ENCODE assay signal across 8 cellular contexts in the genomic region with DNA sequence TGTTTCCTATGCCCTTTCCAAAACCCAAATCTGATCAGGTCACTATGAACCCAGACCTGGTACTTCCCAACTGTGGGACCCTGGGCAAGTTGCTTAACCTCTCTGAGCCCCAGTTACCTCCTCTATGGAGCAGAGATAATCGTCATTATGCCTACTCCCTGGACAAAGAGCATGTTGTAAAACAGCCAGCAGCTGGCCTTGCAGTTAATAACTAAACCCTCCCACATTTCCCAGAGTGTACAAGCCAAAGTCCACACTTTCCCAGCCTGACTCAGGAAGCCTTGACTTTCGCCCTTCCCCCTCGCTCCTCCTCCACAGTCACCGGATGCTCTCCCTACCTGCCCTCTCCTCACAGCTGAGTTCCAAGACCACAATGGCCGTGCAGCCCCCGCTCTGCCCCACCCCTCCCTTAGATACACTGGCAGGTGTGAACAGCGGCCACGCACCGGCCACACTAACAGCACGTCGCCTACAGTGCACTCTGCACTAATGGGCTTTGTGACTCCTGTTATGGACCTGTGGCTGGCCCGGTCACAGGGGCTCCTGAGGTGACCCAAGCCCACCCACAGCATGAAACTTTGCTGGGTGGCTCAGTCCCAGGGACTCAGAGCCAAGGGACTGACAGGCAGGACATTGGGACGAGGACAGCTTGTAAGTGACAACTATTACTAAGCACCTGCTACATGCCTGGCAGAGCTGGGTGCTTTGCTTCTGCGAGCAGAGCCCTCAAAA. TPM values are rescaled to one million over a fixed set of nuclear protein-coding genes. Genes with fewer than 3 reads are reported as not detected.
A peak's percentile ranks its signal among the peaks of the same experiment; 100 is the strongest.
DNase-seq lines count a peak whose midpoint lies in the region; ATAC-seq and TF ChIP-seq lines count a peak whose summit lies in the region.

No MANE protein-coding gene starts in this region.

- CTCF ChIA-PET in PC-3 (lab: Charles Lee), result no interaction called here

- H2BK12ac ChIP-seq in trophoblast cell (ENCODE audit: low read length), result peak overlapping the region; percentile 16

- H4K20me1 ChIP-seq in PC-3 (ENCODE audit: low read length), result no peaks in the 10 kb centered on the region

- peak; percentile 90 for DNase-seq in EH (ENCODE audit: low read depth)
- DNase-seq in PC-3, result peak; percentile 90
- DNase-seq in fibroblast of pulmonary artery (ENCODE audit: low read depth), result peak; percentile 94
- DNase-seq in trophoblast cell, result no peak
- no peak for DNase-seq in T-helper 2 cell treated with Interferon-gamma antibody and Interleukin-4, amounts not matched to agents 5 μg/mL and 100 μg/mL, for 36 hours (ENCODE audit: low spot score)
- no peak for DNase-seq in hippocampal formation (lab: John Stamatoyannopoulos, UW)

- no peak overlapping the region for H2BK120ac ChIP-seq in trophoblast cell (ENCODE audit: insufficient read depth, low read length, poor library complexity)

- intact Hi-C loops in PC-3 (cut with micrococcal nuclease), result no loop called here

- H3K23ac ChIP-seq in trophoblast cell (ENCODE audit: low read length), result no peak overlapping the region

- ATAC-seq in PC-3 (peak; percentile 81), HG02884 (IDR thresholded peaks at IDR 0.05; ENCODE audit: unreplicated experiment) (no peak), HG03159 (IDR thresholded peaks at IDR 0.05; ENCODE audit: unreplicated experiment) (no peak)

- H3K4me3 ChIP-seq in PC-3 (ENCODE audit: low read length) (peak overlapping the region; percentile 9; the same call in 1 of the 2 replicates), fibroblast of pulmonary artery (replicated peaks; ENCODE audit: low read depth, low read length) (no peak overlapping the region), trophoblast cell (ENCODE audit: low read depth, low read length) (no peak overlapping the region)

- no peak overlapping the region for H3K4ac ChIP-seq in trophoblast cell (ENCODE audit: low read depth, low read length)

- peaks cover 8% of the 10 kb centered on the region for H3K4me1 Mint-ChIP-seq in T-helper 2 cell treated with Interferon-gamma antibody and Interleukin-4, amounts not matched to agents 5 μg/mL and 100 μg/mL, for 36 hours (ENCODE audit: low read depth)

- H3K4me3 Mint-ChIP-seq in T-helper 2 cell treated with Interferon-gamma antibody and Interleukin-4, amounts not matched to agents 5 μg/mL and 100 μg/mL, for 36 hours, result no peak overlapping the region

- H3K79me1 ChIP-seq in trophoblast cell (ENCODE audit: low read length), result peaks cover 8% of the 10 kb centered on the region

- H3K4me1 ChIP-seq in PC-3 (ENCODE audit: insufficient read depth, low read length), result peaks cover 39% of the 10 kb centered on the region
- peaks cover 24 to 25% of the 10 kb centered on the region in 2 experiments for H3K4me1 ChIP-seq in trophoblast cell (ENCODE audit: control insufficient read depth in 1 of 2, insufficient read depth in 2 of 2, low read length in 2 of 2)

- peaks cover 4% of the 10 kb centered on the region for H3F3A ChIP-seq in PC-3 (ENCODE audit: low read length, unreplicated experiment)

- no peaks in the 10 kb centered on the region for H3K36me3 ChIP-seq in PC-3 (ENCODE audit: low read depth, low read length)
- peaks cover 7 to 8% of the 10 kb centered on the region in 2 experiments for H3K36me3 ChIP-seq in trophoblast cell (ENCODE audit: control insufficient read depth in 1 of 2, insufficient read depth in 2 of 2, low read length in 2 of 2)

- H3K27ac ChIP-seq in PC-3 (ENCODE audit: low read length) (peak overlapping the region; percentile 95), trophoblast cell (ENCODE audit: low read depth, low read length) (peak overlapping the region; percentile 7)

- H3K9me3 ChIP-seq in PC-3 (ENCODE audit: low read length) (no peaks in the 10 kb centered on the region), trophoblast cell (ENCODE audit: insufficient read depth, low read depth, low read length) (peaks cover 3% of the 10 kb centered on the region)

- no peak overlapping the region for H4K12ac ChIP-seq in trophoblast cell (ENCODE audit: low read depth, low read length)

- no peak overlapping the region for H3K14ac ChIP-seq in trophoblast cell (ENCODE audit: low read length)

- no TSS peak for BruUV-seq in PC-3 (replicated peaks; lab: Mats Ljungman, UMichigan)

- H3K79me2 ChIP-seq in PC-3 (ENCODE audit: low read length) (no peaks in the 10 kb centered on the region; the same call in 1 of the 2 replicates), trophoblast cell (ENCODE audit: control insufficient read depth, insufficient read depth, low read length, poor library complexity) (no peaks in the 10 kb centered on the region)

- no peak overlapping the region for H3K27ac Mint-ChIP-seq in T-helper 2 cell treated with Interferon-gamma antibody and Interleukin-4, amounts not matched to agents 5 μg/mL and 100 μg/mL, for 36 hours

- H2AFZ ChIP-seq in PC-3 (ENCODE audit: low read length), result no peak overlapping the region
- no peak overlapping the region for H2AFZ ChIP-seq in trophoblast cell (ENCODE audit: insufficient read depth, low read length, poor library complexity)

- no CpG with 5 or more reads among the region's 14 CpGs for WGBS in trophoblast cell (ENCODE audit: extremely low coverage, insufficient coverage, insufficient read length)

- H3K9ac ChIP-seq in PC-3 (ENCODE audit: low read length) (peak overlapping the region; percentile 75), trophoblast cell (ENCODE audit: low read length) (no peak overlapping the region)

- H3K18ac ChIP-seq in trophoblast cell (ENCODE audit: low read length), result no peak overlapping the region

- peaks cover 2% of the 10 kb centered on the region for H3K27me3 Mint-ChIP-seq in T-helper 2 cell treated with Interferon-gamma antibody and Interleukin-4, amounts not matched to agents 5 μg/mL and 100 μg/mL, for 36 hours (ENCODE audit: low read depth)

- no peak overlapping the region for H4K8ac ChIP-seq in trophoblast cell (ENCODE audit: low read depth, low read length)

- no peak overlapping the region for H2AK5ac ChIP-seq in trophoblast cell (ENCODE audit: low read length)

- H3K9me3 Mint-ChIP-seq in T-helper 2 cell treated with Interferon-gamma antibody and Interleukin-4, amounts not matched to agents 5 μg/mL and 100 μg/mL, for 36 hours, result no peaks in the 10 kb centered on the region

- H2BK5ac ChIP-seq in trophoblast cell (ENCODE audit: low read depth, low read length, poor library complexity), result no peak overlapping the region

- no peaks in the 10 kb centered on the region for H3K36me3 Mint-ChIP-seq in T-helper 2 cell treated with Interferon-gamma antibody and Interleukin-4, amounts not matched to agents 5 μg/mL and 100 μg/mL, for 36 hours (ENCODE audit: low read depth)

- TF ChIP-seq CTCF in PC-3 (conservative IDR thresholded peaks at IDR 0.05; ENCODE audit: low read depth, low read length) (no peak), fibroblast of pulmonary artery (IDR thresholded peaks at IDR 0.05; ENCODE audit: low read length, missing control alignments) (no peak)

- H3K9me2 ChIP-seq in PC-3 (replicated peaks; ENCODE audit: low read length), result no peaks in the 10 kb centered on the region

- no peak overlapping the region for H4K91ac ChIP-seq in trophoblast cell (ENCODE audit: low read depth, low read length)

- no peaks in the 10 kb centered on the region for H3K27me3 ChIP-seq in PC-3 (ENCODE audit: low read length)
- no peaks in the 10 kb centered on the region for H3K27me3 ChIP-seq in trophoblast cell (ENCODE audit: insufficient read depth, low read length)

- peak overlapping the region; percentile 71 for H3K4me2 ChIP-seq in PC-3 (ENCODE audit: low read length)
- no peak overlapping the region for H3K4me2 ChIP-seq in trophoblast cell (ENCODE audit: low read length)

- POLR2A ChIA-PET in PC-3 (lab: Charles Lee; ENCODE audit: unreplicated experiment), result interaction anchor here (1.1 kb wide), 1 partner anchor 11 kb away, joined by 3 read pairs; no protein-coding TSS in a partner anchor

RNA-seq across cellular contexts. Expression of gene MFNG, which starts 15.6 kb away (rescaled TPM):
- 1.7 and 2.4 TPM in 2 replicates for total RNA-seq in PC-3 (2014; rRNA removed)
- 0.08 and 0.36 TPM in 2 replicates for polyA plus RNA-seq in trophoblast cell (2013)

RNA-seq across cellular contexts. Expression of gene CARD10, which starts 17.4 kb away (rescaled TPM):
- total RNA-seq in PC-3 (2014; rRNA removed), result 20.7 and 26.3 TPM in 2 replicates
- 4.7 and 4.9 TPM in 2 replicates for polyA plus RNA-seq in trophoblast cell (2013)

RNA-seq across cellular contexts. Expression of gene CDC42EP1, which starts 58.5 kb away (rescaled TPM):
- 43.9 and 47.4 TPM in 2 replicates for total RNA-seq in PC-3 (2014; rRNA removed)
- 191 and 202 TPM in 2 replicates for polyA plus RNA-seq in trophoblast cell (2013)

Comparison
In these comparisons a context has a peak if more than half of its experiments do, and no peak if none do; other contexts are left out.
1. DNase-seq: peak in EH (single experiment), PC-3 (single experiment) and fibroblast of pulmonary artery (single experiment); none in trophoblast cell (0 of 2), T-helper 2 cell treated with Interferon-gamma antibody and Interleukin-4, amounts not matched to agents 5 μg/mL and 100 μg/mL, for 36 hours (single experiment) and hippocampal formation (0 of 2).